Comparison of ENCODE assay signal across 8 cellular contexts in the genomic region with DNA sequence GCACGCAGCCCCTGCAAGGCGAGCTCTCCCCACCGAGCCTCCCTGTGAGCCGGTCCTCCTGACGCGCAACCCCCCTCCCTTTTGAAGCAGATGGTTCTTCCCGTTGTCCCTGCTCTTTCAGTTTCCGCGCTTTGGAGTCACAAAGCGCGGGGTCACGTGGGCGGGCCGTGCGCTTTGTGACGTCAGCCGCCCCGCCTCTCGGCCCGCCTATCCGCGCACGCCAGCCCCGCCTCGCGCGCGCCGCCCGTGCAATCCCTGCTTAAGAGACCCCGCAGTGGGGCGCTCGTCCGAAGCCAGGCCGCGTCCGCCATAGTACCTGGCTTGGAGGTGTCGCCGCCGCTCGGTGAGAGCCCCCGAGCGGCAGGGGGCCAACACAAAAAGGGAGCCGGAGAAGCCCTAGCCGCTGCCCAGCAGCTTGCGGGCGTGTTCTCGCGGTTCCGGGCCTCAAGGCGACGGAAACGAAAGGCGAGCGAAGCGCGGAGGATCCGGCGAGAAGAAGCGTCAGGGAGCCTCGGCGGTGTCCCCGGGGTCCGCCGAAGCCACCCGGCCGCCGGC. TPM values are rescaled to one million over a fixed set of nuclear protein-coding genes. Genes with fewer than 3 reads are reported as not detected.
DNase-seq lines count a peak whose midpoint lies in the region; ATAC-seq and TF ChIP-seq lines count a peak whose summit lies in the region.

A gene with protein sequence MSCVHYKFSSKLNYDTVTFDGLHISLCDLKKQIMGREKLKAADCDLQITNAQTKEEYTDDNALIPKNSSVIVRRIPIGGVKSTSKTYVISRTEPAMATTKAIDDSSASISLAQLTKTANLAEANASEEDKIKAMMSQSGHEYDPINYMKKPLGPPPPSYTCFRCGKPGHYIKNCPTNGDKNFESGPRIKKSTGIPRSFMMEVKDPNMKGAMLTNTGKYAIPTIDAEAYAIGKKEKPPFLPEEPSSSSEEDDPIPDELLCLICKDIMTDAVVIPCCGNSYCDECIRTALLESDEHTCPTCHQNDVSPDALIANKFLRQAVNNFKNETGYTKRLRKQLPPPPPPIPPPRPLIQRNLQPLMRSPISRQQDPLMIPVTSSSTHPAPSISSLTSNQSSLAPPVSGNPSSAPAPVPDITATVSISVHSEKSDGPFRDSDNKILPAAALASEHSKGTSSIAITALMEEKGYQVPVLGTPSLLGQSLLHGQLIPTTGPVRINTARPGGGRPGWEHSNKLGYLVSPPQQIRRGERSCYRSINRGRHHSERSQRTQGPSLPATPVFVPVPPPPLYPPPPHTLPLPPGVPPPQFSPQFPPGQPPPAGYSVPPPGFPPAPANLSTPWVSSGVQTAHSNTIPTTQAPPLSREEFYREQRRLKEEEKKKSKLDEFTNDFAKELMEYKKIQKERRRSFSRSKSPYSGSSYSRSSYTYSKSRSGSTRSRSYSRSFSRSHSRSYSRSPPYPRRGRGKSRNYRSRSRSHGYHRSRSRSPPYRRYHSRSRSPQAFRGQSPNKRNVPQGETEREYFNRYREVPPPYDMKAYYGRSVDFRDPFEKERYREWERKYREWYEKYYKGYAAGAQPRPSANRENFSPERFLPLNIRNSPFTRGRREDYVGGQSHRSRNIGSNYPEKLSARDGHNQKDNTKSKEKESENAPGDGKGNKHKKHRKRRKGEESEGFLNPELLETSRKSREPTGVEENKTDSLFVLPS (N-terminal part only) (plus strand): TSS at position 272 of the 555 bp plus-strand sequence. CDS start 1,061 bp downstream, outside the sequence.

- no peaks in the 10 kb centered on the region for H3K36me3 ChIP-seq in GM23338 (ENCODE audit: insufficient read depth)

- no peaks in the 10 kb centered on the region for H3K9me2 ChIP-seq in GM23338 (ENCODE audit: insufficient read depth)

- peaks cover 29% of the 10 kb centered on the region for H4K20me1 ChIP-seq in GM23338 (replicated peaks; ENCODE audit: insufficient read depth)

- H2AFZ ChIP-seq in GM23338, result peak within 1 kb of the TSS; percentile 92

- H3K79me2 ChIP-seq in GM23338 (replicated peaks; ENCODE audit: insufficient read depth), result peaks cover 46% of the 10 kb centered on the region

- H3K4me3 Mint-ChIP-seq in GM23338 (peak within 1 kb of the TSS; percentile 100), natural killer cell (peak within 1 kb of the TSS; percentile 100)
- H3K4me3 Mint-ChIP-seq in activated T-helper 17 cell treated with anti-CD3 and anti-CD28 coated beads, Interleukin-2, amount 50 U/mL, for 72 hours, result peak within 1 kb of the TSS; percentile 98

- peak within 1 kb of the TSS; percentile 97 for H3K4me3 ChIP-seq in GM23338
- peak within 1 kb of the TSS; percentile 94 for H3K4me3 ChIP-seq in fibroblast of mammary gland (ENCODE audit: control insufficient read depth, low read depth, low read length)

- H3K27me3 Mint-ChIP-seq in GM23338 (ENCODE audit: insufficient read depth, low read depth, poor library complexity), result peaks cover 7% of the 10 kb centered on the region
- no peaks in the 10 kb centered on the region for H3K27me3 Mint-ChIP-seq in activated T-helper 17 cell treated with anti-CD3 and anti-CD28 coated beads, Interleukin-2, amount 50 U/mL, for 72 hours
- H3K27me3 Mint-ChIP-seq in natural killer cell (ENCODE audit: low read depth in 2 of 2), result no peaks in the 10 kb centered on the region

- ATAC-seq in GM23338 (peak; percentile 90), natural killer cell (peak; percentile 85 to 98 (median 90))
- ATAC-seq in activated T-helper 17 cell treated with anti-CD3 and anti-CD28 coated beads, Interleukin-2, amount 50 U/mL, for 72 hours (replicated peaks), result peak; percentile 90

- H3K27ac Mint-ChIP-seq in GM23338 (peak within 1 kb of the TSS; percentile 100), natural killer cell (peak within 1 kb of the TSS; percentile 99)
- peak within 1 kb of the TSS; percentile 100 for H3K27ac Mint-ChIP-seq in activated T-helper 17 cell treated with anti-CD3 and anti-CD28 coated beads, Interleukin-2, amount 50 U/mL, for 72 hours

- intact Hi-C loops in natural killer cell (cut with micrococcal nuclease), result loop anchor here (10.0 kb wide), 1 partner anchor 195 kb away; no protein-coding TSS in a partner anchor

- H3K4me1 ChIP-seq in GM23338 (ENCODE audit: insufficient read depth), result peaks cover 28% of the 10 kb centered on the region

- peak within 1 kb of the TSS; percentile 84 for H3K4me2 ChIP-seq in GM23338

- DNase-seq in EL, result peak; percentile 95
- peak; percentile 97 for DNase-seq in GM23338 (ENCODE audit: low spot score)
- peak; percentile 98 for DNase-seq in RPMI8226
- DNase-seq in fibroblast of mammary gland (ENCODE audit: low read depth), result peak; percentile 94
- DNase-seq in natural killer cell, result peak; percentile 95
- DNase-seq in stimulated activated naive CD4-positive, alpha-beta T cell treated with Interleukin-2 at 50 U/mL for 16 hours (lab: John Stamatoyannopoulos, UW), result peak; percentile 90

- H3K27me3 ChIP-seq in GM23338 (ENCODE audit: insufficient read depth), result no peaks in the 10 kb centered on the region

- peak in 1 of 2 experiments; percentile 45; a peak in 2 of 4 replicates for TF ChIP-seq CTCF in GM23338 (conservative IDR thresholded peaks at IDR 0.05; ENCODE audit: low read depth in 2 of 2)
- TF ChIP-seq CTCF in LNCAP (IDR thresholded peaks at IDR 0.05), result 0 out of 2 replicates have a peak, but pooled peaks have one; percentile 27
- no peak for TF ChIP-seq CTCF in fibroblast of mammary gland (conservative IDR thresholded peaks at IDR 0.05; ENCODE audit: control insufficient read depth, insufficient read depth, low read depth, low read length)
- peak; percentile 18 for TF ChIP-seq CTCF in natural killer cell (IDR thresholded peaks at IDR 0.05)

- H3K4me1 Mint-ChIP-seq in GM23338 (peaks cover 14% of the 10 kb centered on the region), natural killer cell (peaks cover 43 to 44% of the 10 kb centered on the region in 2 donors)
- peaks cover 5% of the 10 kb centered on the region for H3K4me1 Mint-ChIP-seq in activated T-helper 17 cell treated with anti-CD3 and anti-CD28 coated beads, Interleukin-2, amount 50 U/mL, for 72 hours

- peaks cover 15% of the 10 kb centered on the region for H3K36me3 Mint-ChIP-seq in GM23338 (ENCODE audit: low read depth)
- peaks cover 48% of the 10 kb centered on the region for H3K36me3 Mint-ChIP-seq in activated T-helper 17 cell treated with anti-CD3 and anti-CD28 coated beads, Interleukin-2, amount 50 U/mL, for 72 hours (ENCODE audit: low read depth)
- no peaks in the 10 kb centered on the region for H3K36me3 Mint-ChIP-seq in natural killer cell

- no peaks in the 10 kb centered on the region for H3F3A ChIP-seq in GM23338 (replicated peaks; ENCODE audit: low read depth)

- H3K27ac ChIP-seq in GM23338 (ENCODE audit: low read depth), result peak within 1 kb of the TSS; percentile 97

- H3K9me3 Mint-ChIP-seq in GM23338 (no peaks in the 10 kb centered on the region; the same call in 2 of the 3 replicates), natural killer cell (no peaks in the 10 kb centered on the region)
- no peaks in the 10 kb centered on the region for H3K9me3 Mint-ChIP-seq in activated T-helper 17 cell treated with anti-CD3 and anti-CD28 coated beads, Interleukin-2, amount 50 U/mL, for 72 hours

TF ChIP-seq in GM23338, 12 proteins besides CTCF, POLR2A, EP300 and RAD21 (continues in another document):
- TF ChIP-seq EZH2 (IDR thresholded peaks at IDR 0.05; ENCODE audit: low read depth, unreplicated experiment), result no peak
- no peak for TF ChIP-seq STAT1 (IDR thresholded peaks at IDR 0.05; ENCODE audit: unreplicated experiment)
- TF ChIP-seq, protein P1, sequence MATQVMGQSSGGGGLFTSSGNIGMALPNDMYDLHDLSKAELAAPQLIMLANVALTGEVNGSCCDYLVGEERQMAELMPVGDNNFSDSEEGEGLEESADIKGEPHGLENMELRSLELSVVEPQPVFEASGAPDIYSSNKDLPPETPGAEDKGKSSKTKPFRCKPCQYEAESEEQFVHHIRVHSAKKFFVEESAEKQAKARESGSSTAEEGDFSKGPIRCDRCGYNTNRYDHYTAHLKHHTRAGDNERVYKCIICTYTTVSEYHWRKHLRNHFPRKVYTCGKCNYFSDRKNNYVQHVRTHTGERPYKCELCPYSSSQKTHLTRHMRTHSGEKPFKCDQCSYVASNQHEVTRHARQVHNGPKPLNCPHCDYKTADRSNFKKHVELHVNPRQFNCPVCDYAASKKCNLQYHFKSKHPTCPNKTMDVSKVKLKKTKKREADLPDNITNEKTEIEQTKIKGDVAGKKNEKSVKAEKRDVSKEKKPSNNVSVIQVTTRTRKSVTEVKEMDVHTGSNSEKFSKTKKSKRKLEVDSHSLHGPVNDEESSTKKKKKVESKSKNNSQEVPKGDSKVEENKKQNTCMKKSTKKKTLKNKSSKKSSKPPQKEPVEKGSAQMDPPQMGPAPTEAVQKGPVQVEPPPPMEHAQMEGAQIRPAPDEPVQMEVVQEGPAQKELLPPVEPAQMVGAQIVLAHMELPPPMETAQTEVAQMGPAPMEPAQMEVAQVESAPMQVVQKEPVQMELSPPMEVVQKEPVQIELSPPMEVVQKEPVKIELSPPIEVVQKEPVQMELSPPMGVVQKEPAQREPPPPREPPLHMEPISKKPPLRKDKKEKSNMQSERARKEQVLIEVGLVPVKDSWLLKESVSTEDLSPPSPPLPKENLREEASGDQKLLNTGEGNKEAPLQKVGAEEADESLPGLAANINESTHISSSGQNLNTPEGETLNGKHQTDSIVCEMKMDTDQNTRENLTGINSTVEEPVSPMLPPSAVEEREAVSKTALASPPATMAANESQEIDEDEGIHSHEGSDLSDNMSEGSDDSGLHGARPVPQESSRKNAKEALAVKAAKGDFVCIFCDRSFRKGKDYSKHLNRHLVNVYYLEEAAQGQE (IDR thresholded peaks at IDR 0.05; ENCODE audit: unreplicated experiment), result peak; percentile 15
- peak; percentile 96 for TF ChIP-seq CREB1 (CRISPR knock-in tag; IDR thresholded peaks at IDR 0.05; ENCODE audit: low read depth)
- TF ChIP-seq POLR2AphosphoS5 (IDR thresholded peaks at IDR 0.05; ENCODE audit: low read depth), result peak; percentile 95
- no peak for TF ChIP-seq ZNF331 (CRISPR knock-in tag; IDR thresholded peaks at IDR 0.05; ENCODE audit: low read depth)
- no peak for TF ChIP-seq ZNF114 (CRISPR knock-in tag; IDR thresholded peaks at IDR 0.05)
- TF ChIP-seq ETS1 (IDR thresholded peaks at IDR 0.05), result no peak; the same call in 1 of the 2 replicates

RNA-seq across cellular contexts. Expression of the gene that starts here (rescaled TPM):
- 72.7 and 88.9 TPM in 2 replicates for total RNA-seq in GM23338 (2014; rRNA removed; shearing (Covaris generic))
- 40.2 and 40.7 TPM in 2 replicates for polyA plus RNA-seq in GM23338 (2016; fragmentation: Nextera tagmentation; extraction: Ambion mirVana)
- total RNA-seq in activated T-helper 17 cell treated with anti-CD3 and anti-CD28 coated beads, Interleukin-2, amount 50 U/mL, for 72 hours, result 10 to 100 TPM; 51.6 to 88.8 TPM
- 100 to 1,000 TPM; 155 to 219 (median 173) TPM for total RNA-seq in natural killer cell

Comparison
In these comparisons a context has a peak if more than half of its experiments do, and no peak if none do; other contexts are left out.
1. Peak in every context shown above with its lines: DNase-seq, ATAC-seq, H3K4me3 ChIP-seq and H3K27ac ChIP-seq.